Comparison of ENCODE assay signal across 8 cellular contexts in the genomic region with DNA sequence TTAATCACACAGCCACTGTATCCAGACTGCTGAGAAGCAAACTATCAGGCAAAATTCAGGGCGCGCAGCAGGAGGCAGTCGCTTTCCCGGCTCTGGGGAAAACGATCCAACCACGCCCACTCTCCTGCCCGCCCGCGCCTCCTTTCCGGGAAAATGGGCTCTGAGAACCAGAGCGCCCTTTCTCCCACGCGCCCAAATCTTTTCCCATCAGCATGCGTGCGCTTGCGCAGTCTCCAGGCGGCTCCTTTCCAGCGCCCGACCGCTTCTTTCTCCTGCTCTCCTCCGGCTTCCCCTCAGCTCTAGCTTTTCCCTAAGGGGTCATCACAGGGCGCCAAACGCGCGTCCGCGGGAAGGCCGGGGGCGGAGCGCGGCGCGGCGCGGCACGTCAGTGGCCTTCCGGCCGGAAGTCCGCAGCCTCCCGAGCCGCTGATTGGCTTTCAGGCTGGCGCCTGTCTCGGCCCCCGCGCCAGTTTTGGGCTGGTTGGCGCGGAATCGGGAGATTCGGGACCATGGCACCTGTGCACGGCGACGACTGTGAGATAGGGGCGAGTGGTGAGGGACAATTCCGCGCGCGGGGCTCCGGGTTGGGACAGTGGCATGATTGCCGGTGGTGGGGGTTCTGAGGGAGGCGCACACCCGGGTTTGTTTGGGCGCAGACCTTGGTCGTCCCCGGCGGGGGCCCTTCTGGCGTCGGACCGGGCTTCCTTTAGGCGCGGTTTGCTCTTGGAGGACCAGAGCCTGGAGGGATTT. TPM values are rescaled to one million over a fixed set of nuclear protein-coding genes. Genes with fewer than 3 reads are reported as not detected.
A peak's percentile ranks its signal among the peaks of the same experiment; 100 is the strongest.
DNase-seq lines count a peak whose midpoint lies in the region; TF ChIP-seq lines count a peak whose summit lies in the region.

Gene POLA1 (plus strand): TSS at position 466 of the 750 bp plus-strand sequence. CDS start 44 bp downstream, at position 510.

- TF ChIP-seq CTCF in HFF-Myc (IDR thresholded peaks at IDR 0.05; ENCODE audit: low read depth, low read length, missing control alignments) = peak; percentile 23
- no peak for TF ChIP-seq CTCF in neutrophil (IDR thresholded peaks at IDR 0.05)
- TF ChIP-seq CTCF in subcutaneous adipose tissue (IDR thresholded peaks at IDR 0.05; ENCODE audit: low read depth) = no peak

- H3K27ac ChIP-seq in neutrophil = peak within 1 kb of the TSS; percentile 35

- H3K9me3 ChIP-seq in neutrophil = no peaks in the 10 kb centered on the region

- DNase-seq in GM04504 (ENCODE audit: low read depth) (peak; percentile 89), HFF-Myc (ENCODE audit: extremely low read depth, low read depth) (peak; percentile 82), MV-4-11 (lab: John Stamatoyannopoulos, UW) (peak; percentile 92), SK-N-DZ (ENCODE audit: low spot score) (peak; percentile 97), germinal center (ENCODE audit: low spot score) (peak; percentile 83)
- peak; percentile 76 for DNase-seq in activated naive CD4-positive, alpha-beta T cell treated with anti-CD3 and anti-CD28 coated beads, Interleukin-2, amount 50 U/mL, for 16 hours

- peaks cover 0 to 7% of the 10 kb centered on the region in 2 experiments for H3K4me1 ChIP-seq in neutrophil (ENCODE audit: control insufficient read depth in 1 of 2, insufficient read depth in 1 of 2, low read depth in 1 of 2, low read length in 1 of 2)

- H3K27me3 ChIP-seq in neutrophil = no peaks in the 10 kb centered on the region

- no peaks in the 10 kb centered on the region for H3K36me3 ChIP-seq in neutrophil

- peak within 1 kb of the TSS; percentile 65 for H3K4me3 ChIP-seq in HFF-Myc (replicated peaks; ENCODE audit: low read depth, low read length)
- peak within 1 kb of the TSS; percentile 63 to 65 for H3K4me3 ChIP-seq in neutrophil (ENCODE audit: low read depth in 1 of 2, low read length in 1 of 2)

RNA-seq across cellular contexts. Expression of gene POLA1, which starts in this region (rescaled TPM):
- polyA plus RNA-seq in SK-N-DZ (2014; cell fraction: cytosol; rRNA removed) = 39.7 and 40.3 TPM in 2 replicates
- polyA plus RNA-seq in SK-N-DZ (2014; cell fraction: nucleus; rRNA removed) = 20.2 TPM in 2 replicates
- 10 to 100 TPM in 3 of 4 donors, 1 to 10 TPM in 1; 9.5 to 18.4 (median 11.2) TPM for total RNA-seq in subcutaneous adipose tissue

Comparison
In these comparisons a context has a peak if more than half of its experiments do, and no peak if none do; other contexts are left out.
1. Peak in every context shown above with its lines: DNase-seq, H3K4me3 ChIP-seq and H3K27ac ChIP-seq.